ENCODE assay signal across 3 cellular contexts in the genomic region with DNA sequence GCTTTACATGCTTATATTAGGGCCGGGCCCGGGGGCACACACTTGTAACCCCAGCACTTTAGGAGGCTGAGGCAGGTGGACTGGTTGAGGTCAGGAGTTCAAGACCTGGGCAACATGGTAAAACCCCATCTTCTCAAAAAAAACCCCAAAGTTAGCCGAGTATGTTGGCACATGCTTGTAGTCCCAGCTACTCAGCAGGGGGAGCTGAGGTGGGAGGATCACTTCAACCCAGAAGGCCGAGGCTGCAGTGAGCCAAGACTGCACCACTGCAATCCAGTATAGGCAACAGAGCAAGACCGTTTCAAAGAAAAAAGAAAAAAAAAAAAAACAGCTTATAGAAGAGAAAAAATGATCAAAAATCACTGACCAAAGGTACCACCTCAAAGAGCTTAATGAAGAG.
TF ChIP-seq lines count a peak whose summit lies in the region.

No MANE protein-coding gene starts in this region.

TF ChIP-seq in A549, 52 proteins besides CTCF, POLR2A, EP300 and RAD21 (continued from another document):
- no peak for TF ChIP-seq FOXS1 (CRISPR knock-in tag; IDR thresholded peaks at IDR 0.05)
- TF ChIP-seq KDM1A (IDR thresholded peaks at IDR 0.05; ENCODE audit: low read depth) = no peak
- TF ChIP-seq KDM5A (IDR thresholded peaks at IDR 0.05) = no peak
- no peak for TF ChIP-seq CHD4 (IDR thresholded peaks at IDR 0.05; ENCODE audit: borderline replicate concordance)
- no peak for TF ChIP-seq ZSCAN20 (CRISPR knock-in tag; IDR thresholded peaks at IDR 0.05)
- no peak for TF ChIP-seq PHF8 (IDR thresholded peaks at IDR 0.05; ENCODE audit: borderline replicate concordance, low read depth)

TF ChIP-seq in GM23338, 12 proteins besides CTCF, POLR2A, EP300 and RAD21 (continued from another document):
- TF ChIP-seq NANOG (IDR thresholded peaks at IDR 0.05; ENCODE audit: borderline replicate concordance) = no peak

TF ChIP-seq in K562, 482 proteins besides CTCF, POLR2A, EP300 and RAD21:
- no peak for TF ChIP-seq ATF4 (CRISPR knock-in tag; IDR thresholded peaks at IDR 0.05)
- TF ChIP-seq MXI1 (IDR thresholded peaks at IDR 0.05; ENCODE audit: low read depth, low read length) = no peak
- TF ChIP-seq MAFG (tag; conservative IDR thresholded peaks at IDR 0.05) = no peak
- TF ChIP-seq ZNF282 (CRISPR knock-in tag; IDR thresholded peaks at IDR 0.05) = no peak
- TF ChIP-seq PTRF (tag; IDR thresholded peaks at IDR 0.05) = no peak
- TF ChIP-seq, protein P1, sequence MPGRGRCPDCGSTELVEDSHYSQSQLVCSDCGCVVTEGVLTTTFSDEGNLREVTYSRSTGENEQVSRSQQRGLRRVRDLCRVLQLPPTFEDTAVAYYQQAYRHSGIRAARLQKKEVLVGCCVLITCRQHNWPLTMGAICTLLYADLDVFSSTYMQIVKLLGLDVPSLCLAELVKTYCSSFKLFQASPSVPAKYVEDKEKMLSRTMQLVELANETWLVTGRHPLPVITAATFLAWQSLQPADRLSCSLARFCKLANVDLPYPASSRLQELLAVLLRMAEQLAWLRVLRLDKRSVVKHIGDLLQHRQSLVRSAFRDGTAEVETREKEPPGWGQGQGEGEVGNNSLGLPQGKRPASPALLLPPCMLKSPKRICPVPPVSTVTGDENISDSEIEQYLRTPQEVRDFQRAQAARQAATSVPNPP (IDR thresholded peaks at IDR 0.05; ENCODE audit: borderline replicate concordance, insufficient read depth, insufficient read length) = no peak
- TF ChIP-seq SRF (CRISPR knock-in tag; IDR thresholded peaks at IDR 0.05) = no peak
- TF ChIP-seq, protein P2, sequence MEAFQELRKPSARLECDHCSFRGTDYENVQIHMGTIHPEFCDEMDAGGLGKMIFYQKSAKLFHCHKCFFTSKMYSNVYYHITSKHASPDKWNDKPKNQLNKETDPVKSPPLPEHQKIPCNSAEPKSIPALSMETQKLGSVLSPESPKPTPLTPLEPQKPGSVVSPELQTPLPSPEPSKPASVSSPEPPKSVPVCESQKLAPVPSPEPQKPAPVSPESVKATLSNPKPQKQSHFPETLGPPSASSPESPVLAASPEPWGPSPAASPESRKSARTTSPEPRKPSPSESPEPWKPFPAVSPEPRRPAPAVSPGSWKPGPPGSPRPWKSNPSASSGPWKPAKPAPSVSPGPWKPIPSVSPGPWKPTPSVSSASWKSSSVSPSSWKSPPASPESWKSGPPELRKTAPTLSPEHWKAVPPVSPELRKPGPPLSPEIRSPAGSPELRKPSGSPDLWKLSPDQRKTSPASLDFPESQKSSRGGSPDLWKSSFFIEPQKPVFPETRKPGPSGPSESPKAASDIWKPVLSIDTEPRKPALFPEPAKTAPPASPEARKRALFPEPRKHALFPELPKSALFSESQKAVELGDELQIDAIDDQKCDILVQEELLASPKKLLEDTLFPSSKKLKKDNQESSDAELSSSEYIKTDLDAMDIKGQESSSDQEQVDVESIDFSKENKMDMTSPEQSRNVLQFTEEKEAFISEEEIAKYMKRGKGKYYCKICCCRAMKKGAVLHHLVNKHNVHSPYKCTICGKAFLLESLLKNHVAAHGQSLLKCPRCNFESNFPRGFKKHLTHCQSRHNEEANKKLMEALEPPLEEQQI (IDR thresholded peaks at IDR 0.05) = no peak
- TF ChIP-seq MLLT1 (IDR thresholded peaks at IDR 0.05) = no peak
- TF ChIP-seq, protein P3, sequence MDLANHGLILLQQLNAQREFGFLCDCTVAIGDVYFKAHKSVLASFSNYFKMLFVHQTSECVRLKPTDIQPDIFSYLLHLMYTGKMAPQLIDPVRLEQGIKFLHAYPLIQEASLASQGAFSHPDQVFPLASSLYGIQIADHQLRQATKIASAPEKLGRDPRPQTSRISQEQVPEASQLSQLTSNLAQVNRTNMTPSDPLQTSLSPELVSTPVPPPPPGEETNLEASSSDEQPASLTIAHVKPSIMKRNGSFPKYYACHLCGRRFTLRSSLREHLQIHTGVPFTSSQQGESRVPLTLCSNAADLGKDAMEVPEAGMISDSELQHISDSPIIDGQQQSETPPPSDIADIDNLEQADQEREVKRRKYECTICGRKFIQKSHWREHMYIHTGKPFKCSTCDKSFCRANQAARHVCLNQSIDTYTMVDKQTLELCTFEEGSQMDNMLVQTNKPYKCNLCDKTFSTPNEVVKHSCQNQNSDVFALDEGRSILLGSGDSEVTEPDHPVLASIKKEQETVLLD (IDR thresholded peaks at IDR 0.05) = no peak
- no peak for TF ChIP-seq ARID3A (IDR thresholded peaks at IDR 0.05; ENCODE audit: borderline replicate concordance, low read depth, low read length)
- no peak for TF ChIP-seq HMGXB4 (CRISPR knock-in tag; IDR thresholded peaks at IDR 0.05)
- TF ChIP-seq, protein P4, sequence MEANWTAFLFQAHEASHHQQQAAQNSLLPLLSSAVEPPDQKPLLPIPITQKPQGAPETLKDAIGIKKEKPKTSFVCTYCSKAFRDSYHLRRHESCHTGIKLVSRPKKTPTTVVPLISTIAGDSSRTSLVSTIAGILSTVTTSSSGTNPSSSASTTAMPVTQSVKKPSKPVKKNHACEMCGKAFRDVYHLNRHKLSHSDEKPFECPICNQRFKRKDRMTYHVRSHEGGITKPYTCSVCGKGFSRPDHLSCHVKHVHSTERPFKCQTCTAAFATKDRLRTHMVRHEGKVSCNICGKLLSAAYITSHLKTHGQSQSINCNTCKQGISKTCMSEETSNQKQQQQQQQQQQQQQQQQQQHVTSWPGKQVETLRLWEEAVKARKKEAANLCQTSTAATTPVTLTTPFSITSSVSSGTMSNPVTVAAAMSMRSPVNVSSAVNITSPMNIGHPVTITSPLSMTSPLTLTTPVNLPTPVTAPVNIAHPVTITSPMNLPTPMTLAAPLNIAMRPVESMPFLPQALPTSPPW (CRISPR knock-in tag; IDR thresholded peaks at IDR 0.05) = no peak
- TF ChIP-seq ETV1 (tag; conservative IDR thresholded peaks at IDR 0.05; ENCODE audit: low read depth) = no peak
- TF ChIP-seq SMARCA4 (IDR thresholded peaks at IDR 0.05) = no peak
- TF ChIP-seq PRMT5 (CRISPR knock-in tag; IDR thresholded peaks at IDR 0.05) = no peak
- TF ChIP-seq MITF (IDR thresholded peaks at IDR 0.05) = no peak
- TF ChIP-seq BRCA1 (IDR thresholded peaks at IDR 0.05) = no peak
- TF ChIP-seq BRCA1 (CRISPR knock-in tag; IDR thresholded peaks at IDR 0.05) = no peak
- TF ChIP-seq NEUROD1 (IDR thresholded peaks at IDR 0.05; ENCODE audit: borderline replicate concordance, low read depth, low read length, partially characterized antibody) = no peak
- TF ChIP-seq TOE1 (IDR thresholded peaks at IDR 0.05; ENCODE audit: borderline replicate concordance) = no peak
- TF ChIP-seq TOE1 (CRISPR knock-in tag; IDR thresholded peaks at IDR 0.05; ENCODE audit: borderline replicate concordance, low read depth) = no peak
